Comparison of ENCODE assay signal across 13 cellular contexts in the genomic region with DNA sequence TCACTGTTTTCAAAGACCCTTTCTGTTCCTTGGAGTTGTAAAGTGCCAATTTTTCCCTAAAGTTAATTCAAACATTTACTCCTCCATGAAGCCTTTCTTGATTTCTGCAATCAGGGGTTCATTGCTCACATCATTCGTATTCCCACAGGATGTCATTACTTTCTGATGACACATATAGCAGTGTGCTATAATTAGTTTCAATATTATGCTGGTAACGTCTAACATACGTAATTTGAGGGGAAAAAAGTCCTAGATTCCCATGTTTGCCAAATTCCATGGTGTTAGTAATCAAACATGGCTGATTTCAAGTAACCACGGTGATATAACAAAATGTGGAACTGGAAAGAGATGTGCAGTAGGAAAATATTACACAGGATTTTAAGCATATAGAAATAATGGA.
DNase-seq lines count a peak whose midpoint lies in the region; ATAC-seq, FAIRE-seq and TF ChIP-seq lines count a peak whose summit lies in the region.
"Had no signal": no experiment of that assay in that cellular context is flagged by ENCODE, and none has a peak within 500 bp of the region (broad histone marks: within the 10 kb centered on the region; RNA-seq: fewer than 3 reads in every experiment).

No MANE protein-coding gene starts in this region.

- no peak for TF ChIP-seq POLR2A in H54 (IDR thresholded peaks at IDR 0.05; ENCODE audit: low read depth, low read length)

- no peak overlapping the region for H3K9ac ChIP-seq in adipocyte (ENCODE audit: low read length)

- no peaks in the 10 kb centered on the region for H3K36me3 ChIP-seq in adipocyte (ENCODE audit: control insufficient read depth, insufficient read depth, low read length, severe bottlenecking)
- H3K36me3 ChIP-seq: esophagus muscularis mucosa, tibial artery had no signal

- ATAC-seq in HG03432 (IDR thresholded peaks at IDR 0.05; ENCODE audit: unreplicated experiment), result no peak
- no peak for ATAC-seq in GM18517 (IDR thresholded peaks at IDR 0.05; ENCODE audit: unreplicated experiment)
- no peak for ATAC-seq in GM21360 (IDR thresholded peaks at IDR 0.05; ENCODE audit: unreplicated experiment)

- DNase-seq in AG08395 (ENCODE audit: low spot score), result peak; percentile 22
- DNase-seq in H54 (ENCODE audit: insufficient read length, low spot score), result no peak
- peak; percentile 9 for DNase-seq in adipocyte (ENCODE audit: low read depth)
- DNase-seq in foreskin fibroblast, result peak; percentile 57 to 72
- DNase-seq in stimulated activated CD4-positive, alpha-beta T cell treated with anti-CD3 and anti-CD28 coated beads, Interleukin-4, amount 100 ng/mL, for 1 hour, result no peak
- DNase-seq: DMS79 treated with DMSO at 0.1 percent for 48 hours, midbrain, NCI-H2171 treated with DMSO at 0.1 percent for 48 hours, tibial artery had no signal

- no peaks in the 10 kb centered on the region for H3K9me3 ChIP-seq in adipocyte (ENCODE audit: control insufficient read depth, low read length)
- H3K9me3 ChIP-seq: esophagus muscularis mucosa, tibial artery had no signal

- peaks cover 3% of the 10 kb centered on the region for H3K4me1 ChIP-seq in adipocyte (ENCODE audit: control insufficient read depth, insufficient read depth, low read length)
- H3K4me1 ChIP-seq: esophagus muscularis mucosa had no signal

- no peaks in the 10 kb centered on the region for H3K27me3 ChIP-seq in adipocyte (replicated peaks; ENCODE audit: control insufficient read depth, insufficient read depth, low read length)
- H3K27me3 ChIP-seq: esophagus muscularis mucosa, tibial artery had no signal

- FAIRE-seq in H54 (lab: Jason Lieb, UNC), result peak; percentile 50

- H3K4me3 ChIP-seq in adipocyte (ENCODE audit: low read length), result no peak overlapping the region
- no peak overlapping the region for H3K4me3 ChIP-seq in foreskin fibroblast (ENCODE audit: low read depth in 1 of 2, low read length in 2 of 2)
- H3K4me3 ChIP-seq: esophagus muscularis mucosa, tibial artery had no signal

- no peak for TF ChIP-seq CTCF in foreskin fibroblast (IDR thresholded peaks at IDR 0.05; ENCODE audit: low read depth, low read length)

Comparison
In these comparisons a context has a peak if more than half of its experiments do, and no peak if none do; other contexts are left out.
1. DNase-seq: peak in AG08395 (single experiment), adipocyte (single experiment) and foreskin fibroblast (2 of 2); none in H54 (single experiment) and stimulated activated CD4-positive, alpha-beta T cell treated with anti-CD3 and anti-CD28 coated beads, Interleukin-4, amount 100 ng/mL, for 1 hour (single experiment).